Comparison of ENCODE assay signal across 23 cellular contexts in the genomic region with DNA sequence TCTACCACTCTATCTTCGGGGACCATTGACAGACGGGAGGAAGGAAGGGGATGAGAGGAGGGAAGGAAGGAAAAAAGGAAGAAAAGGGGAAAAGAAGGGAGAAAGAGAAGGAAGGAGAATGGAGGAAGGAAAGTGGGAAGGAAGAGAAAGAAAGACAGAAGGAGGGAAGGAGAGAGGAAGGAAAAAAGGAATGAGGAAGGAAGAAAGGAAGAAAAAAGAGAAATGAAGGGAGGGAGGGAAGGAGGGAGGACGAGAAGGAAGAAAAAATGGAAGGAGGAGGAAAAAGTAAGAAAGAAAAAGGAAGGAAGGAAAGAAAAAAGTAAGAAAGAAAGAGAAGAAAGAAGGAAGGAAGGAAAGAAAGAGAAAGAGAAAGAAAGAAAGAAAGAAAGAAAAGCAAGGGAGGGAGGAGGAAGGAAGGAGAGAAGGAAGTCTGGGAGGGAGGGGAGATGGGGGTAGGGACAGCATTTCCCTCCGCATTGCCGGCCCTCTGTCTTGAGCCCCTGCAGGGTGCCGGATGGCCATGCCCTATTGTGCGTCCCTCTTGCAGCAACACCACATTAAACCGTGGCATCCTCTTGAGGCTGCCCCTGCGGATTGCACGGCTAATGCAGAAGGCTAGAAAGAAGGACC.
DNase-seq lines count a peak whose midpoint lies in the region; ATAC-seq, FAIRE-seq and TF ChIP-seq lines count a peak whose summit lies in the region.
"Had no signal": no experiment of that assay in that cellular context is flagged by ENCODE, and none has a peak within 500 bp of the region (broad histone marks: within the 10 kb centered on the region; RNA-seq: fewer than 3 reads in every experiment).

No MANE protein-coding gene starts in this region.

- TF ChIP-seq RAD21 in H1 (IDR thresholded peaks at IDR 0.05 in 1 of 2, conservative IDR thresholded peaks at IDR 0.05 in 1 of 2; ENCODE audit: low read depth in 2 of 2, low read length in 2 of 2) = no peak

- ATAC-seq in memory B cell (ENCODE audit: low read depth) (no peak), HG03045 (IDR thresholded peaks at IDR 0.05; ENCODE audit: unreplicated experiment) (no peak)
- ATAC-seq in stimulated activated effector memory CD8-positive, alpha-beta T cell treated with anti-CD3 and anti-CD28 coated beads, Interleukin-12 subunit alpha, Interleukin-12 subunit beta, amount 100 ng/mL, for 72 hours = no peak
- no peak for ATAC-seq in activated naive CD8-positive, alpha-beta T cell treated with anti-CD3 and anti-CD28 coated beads, Interleukin-2, amount 50 U/mL, for 24 hours
- ATAC-seq: activated CD8-positive, alpha-beta T cell treated with anti-CD3 and anti-CD28 coated beads for 36 hours; activated T-cell treated with anti-CD3 and anti-CD28 coated beads, Interleukin-2, amount 50 U/mL, for 4 hours; stimulated activated naive CD8-positive, alpha-beta T cell treated with anti-CD3 and anti-CD28 coated beads, Interleukin-15, amount 100 ng/mL, for 72 hours had no signal

- H4K8ac ChIP-seq in H1 (ENCODE audit: extremely low read depth, insufficient read depth, low read length) = no peak overlapping the region

- TF ChIP-seq EP300 in H1 (IDR thresholded peaks at IDR 0.05; ENCODE audit: borderline replicate concordance in 1 of 2, low read depth in 2 of 2, low read length in 2 of 2) = no peak

- peak in 1 of 2 experiments; percentile 15 for DNase-seq in H1 (ENCODE audit: low read depth in 1 of 2, low spot score in 2 of 2)
- peak in 1 of 2 donors; percentile 16 for DNase-seq in memory B cell (ENCODE audit: low spot score in 2 of 2)
- DNase-seq in stimulated activated effector memory CD8-positive, alpha-beta T cell treated with anti-CD3 and anti-CD28 coated beads, Interleukin-12 subunit alpha, Interleukin-12 subunit beta, amount 100 ng/mL, for 72 hours (ENCODE audit: low spot score in 2 of 2) = no peak
- DNase-seq in activated naive CD8-positive, alpha-beta T cell treated with anti-CD3 and anti-CD28 coated beads, Interleukin-2, amount 50 U/mL, for 24 hours = no peak
- DNase-seq in midbrain (lab: John Stamatoyannopoulos, UW) = no peak
- no peak for DNase-seq in CD14-positive monocyte (ENCODE audit: low spot score)
- DNase-seq: activated CD8-positive, alpha-beta T cell treated with anti-CD3 and anti-CD28 coated beads for 36 hours; activated naive CD4-positive, alpha-beta T cell treated with anti-CD3 and anti-CD28 coated beads, Interleukin-2, amount 50 U/mL, for 16 hours; activated T-cell treated with anti-CD3 and anti-CD28 coated beads, Interleukin-2, amount 50 U/mL, for 4 hours; AML-193; Calu3; HCEC 1CT; heart right ventricle; IMR-90; NCI-H187 treated with DMSO at 0.1 percent for 48 hours; NK-92 treated with Interleukin-12 subunit alpha and Interleukin-12 subunit beta, amount 100 ng/mL, for 24 hours; ovary; stimulated activated naive CD8-positive, alpha-beta T cell treated with anti-CD3 and anti-CD28 coated beads, Interleukin-15, amount 100 ng/mL, for 72 hours had no signal

- H4K20me1 ChIP-seq in H1 (replicated peaks in 1 of 2; ENCODE audit: control insufficient read depth in 1 of 2, insufficient read depth in 2 of 2, low read length in 2 of 2) = no peaks in the 10 kb centered on the region

- no peak overlapping the region for H3K14ac ChIP-seq in H1 (ENCODE audit: insufficient read length)

- no peaks in the 10 kb centered on the region for H3K79me1 ChIP-seq in H1 (ENCODE audit: low read depth, low read length)

- H3K79me2 ChIP-seq in H1 (ENCODE audit: control insufficient read depth in 1 of 2, insufficient read depth in 2 of 2, low read length in 2 of 2) = no peaks in the 10 kb centered on the region

- no peak for TF ChIP-seq POLR2A in H1 (IDR thresholded peaks at IDR 0.05; ENCODE audit: control extremely low read depth in 1 of 2, low read depth in 2 of 2, low read length in 2 of 2)

- H3K9ac ChIP-seq in HUES64 (ENCODE audit: low read depth, low read length) (no peak overlapping the region), H1 (replicated peaks in 1 of 4; ENCODE audit: extremely low read depth in 1 of 4, low read depth in 3 of 4, low read length in 3 of 4) (no peak overlapping the region)

- H3K27me3 ChIP-seq in HUES64 (ENCODE audit: insufficient read depth, low read length) (0 out of 2 replicates have a peak, but pooled peaks cover 3% of the 10 kb centered on the region), H1 (replicated peaks in 1 of 4; ENCODE audit: control insufficient read depth in 3 of 4, extremely low read depth in 1 of 4, insufficient read depth in 3 of 4, low read length in 3 of 4) (peaks cover 0 to 6% (median 4%) of the 10 kb centered on the region in 4 experiments; a peak in 4 of 7 replicates)
- H3K27me3 ChIP-seq: ascending aorta, ovary had no signal

- no peak overlapping the region for H2BK120ac ChIP-seq in H1 (replicated peaks; ENCODE audit: low read depth, low read length)

- H3K27me3 Mint-ChIP-seq in memory B cell (peaks cover 20% of the 10 kb centered on the region), CD14-positive monocyte (ENCODE audit: low read depth in 3 of 3) (peaks cover 18 to 24% (median 18%) of the 10 kb centered on the region in 3 donors)
- H3K27me3 Mint-ChIP-seq in activated naive CD8-positive, alpha-beta T cell treated with anti-CD3 and anti-CD28 coated beads, Interleukin-2, amount 50 U/mL, for 24 hours = peaks cover 42% of the 10 kb centered on the region

- H3K9me3 ChIP-seq in HUES64 (ENCODE audit: insufficient read depth, low read depth, low read length) = no peaks in the 10 kb centered on the region
- no peaks in the 10 kb centered on the region for H3K9me3 ChIP-seq in H1 (ENCODE audit: insufficient read depth in 2 of 2, low read depth in 1 of 2, low read length in 1 of 2)
- H3K9me3 ChIP-seq: ascending aorta, heart right ventricle, ovary had no signal

- intact Hi-C loops in CD14-positive monocyte (cut with micrococcal nuclease) = no loop called here

- H3K27ac Mint-ChIP-seq in memory B cell = peak overlapping the region; percentile 9
- H3K27ac Mint-ChIP-seq in stimulated activated effector memory CD8-positive, alpha-beta T cell treated with anti-CD3 and anti-CD28 coated beads, Interleukin-12 subunit alpha, Interleukin-12 subunit beta, amount 100 ng/mL, for 72 hours = no peak overlapping the region
- no peak overlapping the region for H3K27ac Mint-ChIP-seq in activated naive CD8-positive, alpha-beta T cell treated with anti-CD3 and anti-CD28 coated beads, Interleukin-2, amount 50 U/mL, for 24 hours
- no peak overlapping the region for H3K27ac Mint-ChIP-seq in CD14-positive monocyte
- H3K27ac Mint-ChIP-seq: activated CD8-positive, alpha-beta T cell treated with anti-CD3 and anti-CD28 coated beads for 36 hours; stimulated activated naive CD8-positive, alpha-beta T cell treated with anti-CD3 and anti-CD28 coated beads, Interleukin-15, amount 100 ng/mL, for 72 hours; T-helper 2 cell treated with Interferon-gamma antibody and Interleukin-4, amounts not matched to agents 5 μg/mL and 100 μg/mL, for 36 hours had no signal

- no peak overlapping the region for H4K91ac ChIP-seq in H1 (replicated peaks; ENCODE audit: insufficient read length, low read length)

- no peak for FAIRE-seq in H1 (lab: Jason Lieb, UNC)
- FAIRE-seq: RCC 7860 had no signal

- H3K4me1 ChIP-seq in HUES64 (ENCODE audit: insufficient read depth, low read length) (peaks cover 18% of the 10 kb centered on the region), H1 (replicated peaks in 1 of 4; ENCODE audit: control insufficient read depth in 3 of 4, insufficient read depth in 4 of 4, low read length in 3 of 4) (peaks cover 0 to 14% (median 5%) of the 10 kb centered on the region in 4 experiments; a peak in 6 of 7 replicates)
- H3K4me1 ChIP-seq: ascending aorta had no signal

- 0 out of 2 replicates have a peak overlapping the region, but pooled peaks have one; percentile 38 for H3K18ac ChIP-seq in H1 (ENCODE audit: extremely low read depth, low read length)

- 0 out of 2 replicates have a peak overlapping the region, but pooled peaks have one; percentile 75 for H2BK12ac ChIP-seq in H1 (ENCODE audit: low read depth, low read length)

- H3K9me3 Mint-ChIP-seq in memory B cell (no peaks in the 10 kb centered on the region), CD14-positive monocyte (peaks cover 0 to 3% (median 0%) of the 10 kb centered on the region in 7 donors)
- no peaks in the 10 kb centered on the region for H3K9me3 Mint-ChIP-seq in stimulated activated effector memory CD8-positive, alpha-beta T cell treated with anti-CD3 and anti-CD28 coated beads, Interleukin-12 subunit alpha, Interleukin-12 subunit beta, amount 100 ng/mL, for 72 hours
- no peaks in the 10 kb centered on the region for H3K9me3 Mint-ChIP-seq in activated naive CD8-positive, alpha-beta T cell treated with anti-CD3 and anti-CD28 coated beads, Interleukin-2, amount 50 U/mL, for 24 hours
- H3K9me3 Mint-ChIP-seq: activated CD8-positive, alpha-beta T cell treated with anti-CD3 and anti-CD28 coated beads for 36 hours; activated T-cell treated with anti-CD3 and anti-CD28 coated beads, Interleukin-2, amount 50 U/mL, for 4 hours; stimulated activated naive CD8-positive, alpha-beta T cell treated with anti-CD3 and anti-CD28 coated beads, Interleukin-15, amount 100 ng/mL, for 72 hours; T-helper 2 cell treated with Interferon-gamma antibody and Interleukin-4, amounts not matched to agents 5 μg/mL and 100 μg/mL, for 36 hours had no signal

- no peak overlapping the region for H3K23ac ChIP-seq in H1 (ENCODE audit: insufficient read length)

- POLR2A ChIA-PET in H1 (lab: Charles Lee; ENCODE audit: partially characterized antibody) = no interaction called here

- H3K36me3 ChIP-seq in HUES64 (ENCODE audit: insufficient read depth, low read length) (no peaks in the 10 kb centered on the region), H1 (ENCODE audit: control insufficient read depth in 2 of 4, insufficient read depth in 4 of 4, low read length in 3 of 4) (no peaks in the 10 kb centered on the region)
- H3K36me3 ChIP-seq: ascending aorta, heart right ventricle, ovary had no signal

- no peak overlapping the region for H3K56ac ChIP-seq in H1 (replicated peaks; ENCODE audit: insufficient read length, low read depth, low read length)

- no peak overlapping the region for H2BK15ac ChIP-seq in H1 (ENCODE audit: low read length)

- CTCF ChIA-PET in H1 (lab: Charles Lee; ENCODE audit: partially characterized antibody) = interaction anchor here (1.4 to 1.5 kb wide), 2 partner anchors 13 to 48 kb away, joined by 3 to 4 read pairs; no protein-coding TSS in a partner anchor

- WGBS in HUES64 = 27% methylated on average over 10 of the region's 10 CpGs
- WGBS in H1 (ENCODE audit: extremely low coverage in 1 of 2, insufficient coverage in 1 of 2, insufficient read length in 1 of 2, insufficient replicate concordance in 2 of 2, low coverage in 1 of 2, low lambda C conversion rate in 2 of 2, missing lambda C conversion rate in 1 of 2), 2 experiments = 29 to 94% methylated on average over 1 to 9 of the region's 10 CpGs

- H3K23me2 ChIP-seq in H1 (ENCODE audit: low read depth, low read length) = no peaks in the 10 kb centered on the region; the same call in 1 of the 2 replicates

- H3K4me3 ChIP-seq in HUES64 (ENCODE audit: low read length) = peak overlapping the region; percentile 33
- peak overlapping the region; percentile 11 to 55 (median 26); a peak in 6 of 8 replicates for H3K4me3 ChIP-seq in H1 (ENCODE audit: extremely low read depth in 1 of 4, insufficient read depth in 2 of 4, low read depth in 3 of 4, low read length in 4 of 4)
- H3K4me3 ChIP-seq: ascending aorta, ovary had no signal

- H3K4me3 Mint-ChIP-seq in memory B cell (peak overlapping the region; percentile 77), CD14-positive monocyte (peak overlapping the region in 1 of 2 donors; percentile 52)
- peak overlapping the region; percentile 32 for H3K4me3 Mint-ChIP-seq in stimulated activated effector memory CD8-positive, alpha-beta T cell treated with anti-CD3 and anti-CD28 coated beads, Interleukin-12 subunit alpha, Interleukin-12 subunit beta, amount 100 ng/mL, for 72 hours
- no peak overlapping the region for H3K4me3 Mint-ChIP-seq in activated naive CD8-positive, alpha-beta T cell treated with anti-CD3 and anti-CD28 coated beads, Interleukin-2, amount 50 U/mL, for 24 hours
- H3K4me3 Mint-ChIP-seq: activated CD8-positive, alpha-beta T cell treated with anti-CD3 and anti-CD28 coated beads for 36 hours; activated T-cell treated with anti-CD3 and anti-CD28 coated beads, Interleukin-2, amount 50 U/mL, for 4 hours; stimulated activated naive CD8-positive, alpha-beta T cell treated with anti-CD3 and anti-CD28 coated beads, Interleukin-15, amount 100 ng/mL, for 72 hours; T-helper 2 cell treated with Interferon-gamma antibody and Interleukin-4, amounts not matched to agents 5 μg/mL and 100 μg/mL, for 36 hours had no signal

- peak overlapping the region; percentile 79 for H3K4ac ChIP-seq in H1 (replicated peaks; ENCODE audit: insufficient read length, low read depth, low read length)

- H2BK20ac ChIP-seq in H1 (ENCODE audit: low read length) = no peak overlapping the region; the same call in 1 of the 2 replicates

- H4K5ac ChIP-seq in H1 (ENCODE audit: insufficient read length, low read depth, low read length) = no peak overlapping the region

- TF ChIP-seq CTCF in H1 (IDR thresholded peaks at IDR 0.05; ENCODE audit: control extremely low read depth in 1 of 3, insufficient read depth in 1 of 3, low read depth in 1 of 3, low read length in 3 of 3) (no peak), CD14-positive monocyte (IDR thresholded peaks at IDR 0.05) (no peak)

- peak overlapping the region; percentile 56 to 85 for H3K4me2 ChIP-seq in H1 (ENCODE audit: insufficient read depth in 1 of 2, low read depth in 2 of 2, low read length in 2 of 2)

- H2AK5ac ChIP-seq in H1 (ENCODE audit: low read depth, low read length) = no peak overlapping the region

- peaks cover 15% of the 10 kb centered on the region for H3K4me1 Mint-ChIP-seq in memory B cell
- H3K4me1 Mint-ChIP-seq in stimulated activated effector memory CD8-positive, alpha-beta T cell treated with anti-CD3 and anti-CD28 coated beads, Interleukin-12 subunit alpha, Interleukin-12 subunit beta, amount 100 ng/mL, for 72 hours = peaks cover 19% of the 10 kb centered on the region
- H3K4me1 Mint-ChIP-seq in activated naive CD8-positive, alpha-beta T cell treated with anti-CD3 and anti-CD28 coated beads, Interleukin-2, amount 50 U/mL, for 24 hours = peaks cover 3% of the 10 kb centered on the region
- H3K4me1 Mint-ChIP-seq in CD14-positive monocyte = no peaks in the 10 kb centered on the region
- H3K4me1 Mint-ChIP-seq: stimulated activated naive CD8-positive, alpha-beta T cell treated with anti-CD3 and anti-CD28 coated beads, Interleukin-15, amount 100 ng/mL, for 72 hours had no signal

- H3K27ac ChIP-seq in HUES64 (ENCODE audit: low read depth, low read length) (no peak overlapping the region), H1 (ENCODE audit: low read depth, low read length) (no peak overlapping the region)
- H3K27ac ChIP-seq: ascending aorta, heart right ventricle, ovary had no signal

- no peaks in the 10 kb centered on the region for H3K36me3 Mint-ChIP-seq in memory B cell
- H3K36me3 Mint-ChIP-seq in stimulated activated effector memory CD8-positive, alpha-beta T cell treated with anti-CD3 and anti-CD28 coated beads, Interleukin-12 subunit alpha, Interleukin-12 subunit beta, amount 100 ng/mL, for 72 hours = no peaks in the 10 kb centered on the region
- H3K36me3 Mint-ChIP-seq in activated naive CD8-positive, alpha-beta T cell treated with anti-CD3 and anti-CD28 coated beads, Interleukin-2, amount 50 U/mL, for 24 hours (ENCODE audit: low read depth) = no peaks in the 10 kb centered on the region
- no peaks in the 10 kb centered on the region for H3K36me3 Mint-ChIP-seq in CD14-positive monocyte

- H2AFZ ChIP-seq in H1 (ENCODE audit: low read length) = peak overlapping the region; percentile 81; the same call in 1 of the 2 replicates

- no peak overlapping the region for H2BK5ac ChIP-seq in H1 (ENCODE audit: low read depth, low read length)
